In the genomic region with DNA sequence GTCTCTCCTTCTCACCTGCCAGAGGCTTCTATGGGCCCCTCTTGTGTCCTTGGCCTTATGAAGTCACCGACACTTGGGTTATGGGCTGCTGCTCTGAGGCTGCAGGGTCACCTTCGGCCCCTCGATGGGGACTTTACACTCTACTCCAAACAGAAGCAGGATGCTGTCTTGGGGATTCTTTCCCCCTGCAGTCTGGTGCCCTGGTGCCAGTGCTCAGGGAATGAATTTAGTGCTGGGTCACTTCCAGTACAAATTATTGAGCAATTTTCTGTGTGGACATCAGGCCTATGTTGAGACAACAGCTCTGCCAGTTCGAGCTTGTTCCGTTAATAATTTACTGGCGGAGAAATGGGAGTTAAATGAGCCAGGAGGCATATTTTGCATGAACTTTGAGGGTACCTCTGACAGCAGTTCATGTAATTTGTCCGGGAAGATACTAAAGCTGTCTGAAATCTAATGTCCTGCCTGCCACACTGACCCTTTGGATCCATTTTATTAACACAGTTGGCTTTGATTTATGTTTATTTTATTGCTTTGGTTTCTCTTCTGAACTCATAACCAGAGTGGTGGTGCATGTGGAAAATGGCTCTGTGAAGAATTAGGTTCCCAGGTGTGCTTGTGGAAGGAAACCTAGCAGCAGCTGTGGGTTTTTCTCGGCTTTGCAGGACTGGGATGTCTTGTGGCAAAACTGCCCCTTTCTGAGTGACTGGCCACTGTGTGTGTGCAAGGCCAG, we compare ENCODE assay signal across 16 cellular contexts. TPM values are rescaled to one million over a fixed set of nuclear protein-coding genes. Genes with fewer than 3 reads are reported as not detected.
DNase-seq lines count a peak whose midpoint lies in the region; ATAC-seq and TF ChIP-seq lines count a peak whose summit lies in the region.
"Had no signal": no experiment of that assay in that cellular context is flagged by ENCODE, and none has a peak within 500 bp of the region (broad histone marks: within the 10 kb centered on the region; RNA-seq: fewer than 3 reads in every experiment).

No MANE protein-coding gene starts in this region.

- no peaks in the 10 kb centered on the region for H4K20me1 ChIP-seq in mammary epithelial cell (ENCODE audit: insufficient read depth, low read length)
- H4K20me1 ChIP-seq: BLaER1 treated with 17β-estradiol and CSF1 and Interleukin-3, amounts not matched to agents 10 nM and 100 nM had no signal

- no peaks in the 10 kb centered on the region for H3K79me2 ChIP-seq in mammary epithelial cell (ENCODE audit: insufficient read depth, low read length)

- H3K36me3 ChIP-seq in mammary epithelial cell (ENCODE audit: insufficient read depth, low read length) (no peaks in the 10 kb centered on the region), left lung (no peaks in the 10 kb centered on the region), subcutaneous abdominal adipose tissue (ENCODE audit: control insufficient read depth in 5 of 5, insufficient read depth in 5 of 5, low read length in 5 of 5) (no peaks in the 10 kb centered on the region)
- H3K36me3 ChIP-seq: BLaER1 treated with 17β-estradiol and CSF1 and Interleukin-3, amounts not matched to agents 10 nM and 100 nM; SJSA1 had no signal

- in situ Hi-C loops in mammary epithelial cell (cut with MboI; ENCODE audit: low sequenced_read_pairs in 2 of 2), result no loop called here

- peaks cover 17% of the 10 kb centered on the region for H3K4me1 ChIP-seq in mammary epithelial cell (ENCODE audit: insufficient read depth, low read length)
- no peaks in the 10 kb centered on the region for H3K4me1 ChIP-seq in left lung
- H3K4me1 ChIP-seq in subcutaneous abdominal adipose tissue (ENCODE audit: control insufficient read depth in 5 of 5, insufficient read depth in 5 of 5, low read length in 5 of 5), result peaks cover 0 to 11% (median 8%) of the 10 kb centered on the region in 5 donors
- H3K4me1 ChIP-seq: BLaER1 treated with 17β-estradiol and CSF1 and Interleukin-3, amounts not matched to agents 10 nM and 100 nM had no signal

- H2AFZ ChIP-seq in mammary epithelial cell (ENCODE audit: low read depth, low read length), result peak overlapping the region; percentile 32

- H3K9me3 ChIP-seq in mammary epithelial cell (replicated peaks; ENCODE audit: insufficient read depth, low read length), result no peaks in the 10 kb centered on the region
- no peaks in the 10 kb centered on the region for H3K9me3 ChIP-seq in left lung
- no peaks in the 10 kb centered on the region for H3K9me3 ChIP-seq in subcutaneous abdominal adipose tissue (ENCODE audit: control insufficient read depth in 5 of 5, low read length in 5 of 5)
- H3K9me3 ChIP-seq: SJSA1 had no signal

- no peaks in the 10 kb centered on the region for H3K27me3 ChIP-seq in mammary epithelial cell (ENCODE audit: insufficient read depth, low read length)
- no peaks in the 10 kb centered on the region for H3K27me3 ChIP-seq in left lung
- no peaks in the 10 kb centered on the region for H3K27me3 ChIP-seq in subcutaneous abdominal adipose tissue (ENCODE audit: control insufficient read depth in 5 of 5, insufficient read depth in 4 of 5, low read length in 5 of 5)
- H3K27me3 ChIP-seq: BLaER1 treated with 17β-estradiol and CSF1 and Interleukin-3, amounts not matched to agents 10 nM and 100 nM; SJSA1 had no signal

- TF ChIP-seq CTCF in mammary epithelial cell (conservative IDR thresholded peaks at IDR 0.05 in 1 of 2, IDR thresholded peaks at IDR 0.05 in 1 of 2; ENCODE audit: extremely low read depth in 1 of 2, insufficient read depth in 1 of 2, low read depth in 1 of 2, low read length in 2 of 2), result no peak
- TF ChIP-seq CTCF in left lung (IDR thresholded peaks at IDR 0.05), result no peak
- no peak for TF ChIP-seq CTCF in GM10266 (IDR thresholded peaks at IDR 0.05; ENCODE audit: control insufficient read depth, insufficient read depth, low read depth, missing control alignments)

- CTCF ChIA-PET in mammary epithelial cell (lab: Charles Lee; ENCODE audit: low non-redundant PET), result no interaction called here

- WGBS in mammary epithelial cell (ENCODE audit: low coverage, missing lambda C conversion rate), result 7% methylated on average over 8 of the region's 8 CpGs

- H3K27ac ChIP-seq in mammary epithelial cell (ENCODE audit: insufficient read depth, low read depth, low read length) (no peak overlapping the region), left lung (peak overlapping the region in 1 of 2 donors; percentile 26), subcutaneous abdominal adipose tissue (ENCODE audit: low read depth, low read length) (peak overlapping the region; percentile 7)
- H3K27ac ChIP-seq: BLaER1 treated with 17β-estradiol and CSF1 and Interleukin-3, amounts not matched to agents 10 nM and 100 nM; SJSA1 had no signal

- H3K9ac ChIP-seq in mammary epithelial cell (ENCODE audit: insufficient read depth, low read length) (no peak overlapping the region), subcutaneous abdominal adipose tissue (ENCODE audit: low read length in 5 of 5) (peak overlapping the region in 1 of 5 donors; percentile 1)
- H3K9ac ChIP-seq: BLaER1 treated with 17β-estradiol and CSF1 and Interleukin-3, amounts not matched to agents 10 nM and 100 nM had no signal

- BruUV-seq in mammary epithelial cell (replicated peaks; lab: Mats Ljungman, UMichigan), result no TSS peak

- peak overlapping the region; percentile 61 for H3K4me2 ChIP-seq in mammary epithelial cell (ENCODE audit: insufficient read depth, low read depth, low read length)
- H3K4me2 ChIP-seq: BLaER1 treated with 17β-estradiol and CSF1 and Interleukin-3, amounts not matched to agents 10 nM and 100 nM had no signal

- intact Hi-C loops in mammary epithelial cell (cut with micrococcal nuclease), result loop anchor here (2.0 kb wide), 1 partner anchor 19 kb away; no protein-coding TSS in a partner anchor
- intact Hi-C loops in left lung (cut with DNase I), result no loop called here

- H3K4me3 ChIP-seq in mammary epithelial cell (replicated peaks in 1 of 3; ENCODE audit: insufficient read depth in 1 of 3, low read depth in 2 of 3, low read length in 3 of 3), result no peak overlapping the region
- no peak overlapping the region for H3K4me3 ChIP-seq in left lung
- H3K4me3 ChIP-seq in subcutaneous abdominal adipose tissue (ENCODE audit: low read depth in 1 of 5, low read length in 5 of 5), result no peak overlapping the region
- H3K4me3 ChIP-seq: BLaER1 treated with 17β-estradiol and CSF1 and Interleukin-3, amounts not matched to agents 10 nM and 100 nM; SJSA1 had no signal

- dilution Hi-C loops in mammary epithelial cell (cut with HindIII; ENCODE audit: low sequenced_read_pairs), result no loop called here

- DNase-seq in HT-29 (ENCODE audit: low spot score), result peak; percentile 34
- peak; percentile 49 for DNase-seq in mammary epithelial cell
- DNase-seq in left lung, result no peak
- no peak for DNase-seq in NCI-H1105 treated with DMSO at 0.1 percent for 48 hours (lab: John Stamatoyannopoulos, UW)
- DNase-seq in GM10266 (ENCODE audit: extremely low spot score), result no peak
- no peak for DNase-seq in activated gamma-delta T cell treated with Interleukin-2 at 50 U/mL for 16 hours
- DNase-seq in superior temporal gyrus (ENCODE audit: extremely low spot score), result no peak
- DNase-seq: activated CD4-positive, alpha-beta T cell treated with anti-CD3 and anti-CD28 coated beads for 48 hours; activated T-cell treated with anti-CD3 and anti-CD28 coated beads, Interleukin-2, amount 50 U/mL, for 1 hour; DMS79 treated with DMSO at 0.1 percent for 48 hours; left colon; naive thymus-derived CD4-positive, alpha-beta T cell; NCI-H1105 had no signal

- peak; percentile 86 for ATAC-seq in left lung
- ATAC-seq: left colon; naive thymus-derived CD4-positive, alpha-beta T cell had no signal

RNA-seq across cellular contexts. Expression of a gene that starts 34.1 kb away (rescaled TPM):
- 28.2 and 33.8 TPM in 2 replicates for total RNA-seq in HT-29 (2014; rRNA removed; shearing (Covaris generic))
- total RNA-seq in mammary epithelial cell (10 to 100 TPM; 41.3 to 58.8 TPM), left lung (10 to 100 TPM; 46.6 to 61.2 TPM)
- 28.5 TPM for polyA plus RNA-seq in mammary epithelial cell
- 87.8 TPM for polyA minus RNA-seq in mammary epithelial cell

RNA-seq across cellular contexts. Expression of a gene that starts 50.8 kb away (rescaled TPM):
- 2.6 and 2.8 TPM in 2 replicates for total RNA-seq in HT-29 (2014; rRNA removed; shearing (Covaris generic))
- 100 to 1,000 TPM in 1 of 2 donors, 10 to 100 TPM in 1; 59.1 to 112 TPM for total RNA-seq in mammary epithelial cell
- 43.2 TPM for polyA plus RNA-seq in mammary epithelial cell
- 43.4 TPM for polyA minus RNA-seq in mammary epithelial cell
- 10 to 100 TPM in 1 of 2 donors, 1 to 10 TPM in 1; 9.9 to 13.0 TPM for total RNA-seq in left lung

Comparison
In these comparisons a context has a peak if more than half of its experiments do, and no peak if none do; other contexts are left out.
1. DNase-seq: peak in HT-29 (single experiment) and mammary epithelial cell (single experiment); none in left lung (0 of 2), NCI-H1105 treated with DMSO at 0.1 percent for 48 hours (single experiment), GM10266 (single experiment), activated gamma-delta T cell treated with Interleukin-2 at 50 U/mL for 16 hours (single experiment) and superior temporal gyrus (single experiment).
2. RNA of a gene that starts 50.8 kb away (total RNA-seq): 59.1 to 112 TPM in mammary epithelial cell; 9.9 to 13.0 TPM in left lung and 2.6 to 2.8 TPM in HT-29; every median in the first group is over 4 times any median in the second.